ENCODE assay signal across 8 cellular contexts in the genomic region with DNA sequence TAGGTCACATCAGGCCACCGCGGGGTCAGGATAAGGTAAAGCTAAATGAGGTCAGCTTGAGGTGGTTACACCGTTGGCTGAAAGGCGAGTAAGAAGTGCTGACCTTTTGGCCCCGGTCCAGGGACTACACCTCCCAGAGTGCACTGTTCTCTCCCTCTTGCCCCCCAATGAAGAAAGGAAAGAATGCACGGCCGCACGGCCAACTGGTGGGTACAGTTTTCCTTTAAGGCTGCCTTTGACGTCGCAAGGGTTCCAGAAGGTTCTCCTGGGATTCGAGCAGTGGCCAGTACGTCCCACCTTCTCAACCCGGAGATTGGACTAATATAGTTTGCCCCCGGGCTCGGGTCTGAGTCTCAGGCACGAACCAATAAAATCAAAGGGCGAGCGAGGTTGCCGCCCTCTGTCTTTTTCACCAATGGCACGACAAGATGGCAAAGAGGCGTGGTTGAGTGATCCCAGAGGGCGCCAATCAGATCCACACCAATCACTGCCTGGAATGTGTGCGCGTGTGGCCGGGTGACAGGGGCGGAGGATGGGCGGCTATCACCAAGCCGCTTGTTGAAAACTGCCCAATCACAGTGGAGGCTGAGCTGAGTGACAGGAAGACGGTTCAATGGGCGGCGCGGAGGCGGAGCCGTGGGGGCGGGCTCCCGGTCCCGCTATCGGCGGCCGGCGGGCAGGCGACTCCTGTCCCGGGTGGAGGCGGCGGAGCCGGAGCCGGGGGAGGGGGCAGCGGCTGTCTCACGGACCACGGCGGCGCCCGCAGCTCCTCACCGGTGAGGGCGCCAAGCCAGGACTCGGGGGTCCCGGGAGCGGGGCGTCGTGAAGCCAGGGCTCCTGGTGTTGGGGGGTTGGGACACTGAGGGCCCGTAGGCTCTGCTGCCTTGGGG. TPM values are rescaled to one million over a fixed set of nuclear protein-coding genes. Genes with fewer than 3 reads are reported as not detected.
DNase-seq lines count a peak whose midpoint lies in the region; ATAC-seq and TF ChIP-seq lines count a peak whose summit lies in the region.

TSS of gene DNAJB5 (plus strand) at position 690 of the 890 bp plus-strand sequence. CDS start 886 bp downstream, outside the sequence.

- peak within 1 kb of the TSS; percentile 98 for H3K4me3 Mint-ChIP-seq in progenitor cell of endocrine pancreas (ENCODE audit: low read depth)

- H3K27ac Mint-ChIP-seq in progenitor cell of endocrine pancreas = peak within 1 kb of the TSS; percentile 99

- TF ChIP-seq CTCF in progenitor cell of endocrine pancreas (IDR thresholded peaks at IDR 0.05; ENCODE audit: unreplicated experiment) = no peak

- peaks cover 21% of the 10 kb centered on the region for H3K4me1 Mint-ChIP-seq in progenitor cell of endocrine pancreas (ENCODE audit: low read depth)

- H3K27me3 Mint-ChIP-seq in progenitor cell of endocrine pancreas = peaks cover 14% of the 10 kb centered on the region

- intact Hi-C loops in left ventricle myocardium superior (cut with micrococcal nuclease) = no loop called here

- ATAC-seq in GM18499 (IDR thresholded peaks at IDR 0.05; ENCODE audit: insufficient read depth, unreplicated experiment) = peak; percentile 76
- ATAC-seq in HG02938 (IDR thresholded peaks at IDR 0.05; ENCODE audit: unreplicated experiment) = peak; percentile 89
- peak; percentile 78 for ATAC-seq in left ventricle myocardium superior

- peaks cover 5% of the 10 kb centered on the region for H3K36me3 Mint-ChIP-seq in progenitor cell of endocrine pancreas (ENCODE audit: insufficient read depth)

- H3K9me3 Mint-ChIP-seq in progenitor cell of endocrine pancreas (ENCODE audit: low read depth) = no peaks in the 10 kb centered on the region

- DNase-seq in NCI-H1694 treated with DMSO at 0.1 percent for 48 hours (lab: John Stamatoyannopoulos, UW) (peak; percentile 99), T-helper 2 cell (peak; percentile 90 to 100 (median 95)), anterior cingulate cortex (lab: John Stamatoyannopoulos, UW) (peak; percentile 95 to 100 (median 99)), left ventricle myocardium superior (peak; percentile 98), progenitor cell of endocrine pancreas (ENCODE audit: low spot score, unreplicated experiment) (peak; percentile 98), ureter (ENCODE audit: low spot score) (peak; percentile 99)

RNA-seq across cellular contexts. Expression of gene DNAJB5, which starts in this region (rescaled TPM):
- total RNA-seq in left ventricle myocardium superior (36.2 TPM), progenitor cell of endocrine pancreas (12.4 and 15.4 TPM in 2 replicates), ureter (24.2 TPM)

Comparison
In these comparisons a context has a peak if more than half of its experiments do, and no peak if none do; other contexts are left out.
1. Peak in every context shown above with its lines: DNase-seq and ATAC-seq.